Comparison of ENCODE assay signal across 18 cellular contexts in the genomic region with DNA sequence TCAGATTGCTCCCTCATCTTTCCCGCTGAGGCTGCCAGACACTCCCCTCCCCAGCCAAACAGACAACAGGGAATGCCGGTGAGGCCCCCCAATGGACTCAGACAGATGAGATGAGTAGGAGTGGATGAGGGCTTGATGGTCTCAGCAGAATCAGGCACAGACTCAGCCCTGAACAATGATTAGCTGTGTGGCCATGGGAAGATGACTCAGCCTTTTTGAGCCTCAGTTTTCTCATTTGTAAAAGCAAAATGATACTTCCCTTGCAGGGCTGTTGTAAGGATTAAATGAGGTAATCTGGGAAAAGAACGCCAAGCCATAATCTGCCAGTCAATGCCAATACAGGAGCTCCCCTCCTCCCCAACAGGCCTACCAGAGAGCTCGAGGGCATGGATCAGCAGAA. TPM values are rescaled to one million over a fixed set of nuclear protein-coding genes. Genes with fewer than 3 reads are reported as not detected.
DNase-seq lines count a peak whose midpoint lies in the region; ATAC-seq and TF ChIP-seq lines count a peak whose summit lies in the region.
"Had no signal": no experiment of that assay in that cellular context is flagged by ENCODE, and none has a peak within 500 bp of the region (broad histone marks: within the 10 kb centered on the region; RNA-seq: fewer than 3 reads in every experiment).

No MANE protein-coding gene starts in this region.

- H3K9ac ChIP-seq in trophoblast cell (ENCODE audit: low read length) = no peak overlapping the region

- no peak overlapping the region for H3K23ac ChIP-seq in trophoblast cell (ENCODE audit: low read length)

- H4K8ac ChIP-seq in trophoblast cell (ENCODE audit: low read depth, low read length) = peak overlapping the region; percentile 41

- H4K91ac ChIP-seq in trophoblast cell (ENCODE audit: low read depth, low read length) = peak overlapping the region; percentile 45

- H3K79me1 ChIP-seq in trophoblast cell (ENCODE audit: low read length) = peaks cover 43% of the 10 kb centered on the region

- H3K4me3 ChIP-seq in AG04450 (ENCODE audit: low read depth, low read length) (no peak overlapping the region), ascending aorta (no peak overlapping the region), trophoblast cell (ENCODE audit: low read depth, low read length) (no peak overlapping the region), heart right ventricle (no peak overlapping the region)
- H3K4me3 ChIP-seq: esophagus muscularis mucosa had no signal

- peaks cover 13% of the 10 kb centered on the region for H3K79me2 ChIP-seq in trophoblast cell (ENCODE audit: control insufficient read depth, insufficient read depth, low read length, poor library complexity)

- no peak overlapping the region for H2AK5ac ChIP-seq in trophoblast cell (ENCODE audit: low read length)

- H3K9me3 ChIP-seq in AG04450 (ENCODE audit: control insufficient read depth, insufficient read depth, low read length) = peaks cover 7% of the 10 kb centered on the region
- no peaks in the 10 kb centered on the region for H3K9me3 ChIP-seq in ascending aorta
- peaks cover 3% of the 10 kb centered on the region for H3K9me3 ChIP-seq in trophoblast cell (ENCODE audit: insufficient read depth, low read depth, low read length)
- peaks cover 0 to 10% (median 0%) of the 10 kb centered on the region in 11 donors for H3K9me3 ChIP-seq in heart right ventricle

- H3K18ac ChIP-seq in trophoblast cell (ENCODE audit: low read length) = peak overlapping the region; percentile 25

- peaks cover 13 to 32% of the 10 kb centered on the region in 2 donors for H3K36me3 ChIP-seq in ascending aorta
- peaks cover 18 to 25% of the 10 kb centered on the region in 2 experiments for H3K36me3 ChIP-seq in trophoblast cell (ENCODE audit: control insufficient read depth in 1 of 2, insufficient read depth in 2 of 2, low read length in 2 of 2)
- H3K36me3 ChIP-seq in heart right ventricle = peaks cover 0 to 48% (median 10%) of the 10 kb centered on the region in 9 donors

- H4K12ac ChIP-seq in trophoblast cell (ENCODE audit: low read depth, low read length) = no peak overlapping the region

- no peak for DNase-seq in AG04450 (ENCODE audit: low read depth, low spot score)
- no peak for DNase-seq in ascending aorta (ENCODE audit: low spot score in 2 of 2)
- DNase-seq in iris pigment epithelial cell (ENCODE audit: low read depth) = peak; percentile 66
- DNase-seq in trophoblast cell = no peak
- DNase-seq in NCI-H2196 treated with DMSO at 0.1 percent for 48 hours (lab: John Stamatoyannopoulos, UW; ENCODE audit: unreplicated experiment) = no peak
- DNase-seq in COLO668 (lab: John Stamatoyannopoulos, UW; ENCODE audit: unreplicated experiment) = no peak
- DNase-seq in heart right ventricle = no peak
- DNase-seq: activated CD4-positive, alpha-beta memory T cell treated with anti-CD3 and anti-CD28 coated beads, Interleukin-2, amount 10 ng/mL, durations not matched to agents 7 days and 5 days; activated T-cell treated with anti-CD3 and anti-CD28 coated beads, Interleukin-2, amount 50 U/mL, for 72 hours; left colon; MV-4-11; naive thymus-derived CD4-positive, alpha-beta T cell; NCI-H82; right cardiac atrium; stimulated activated CD4-positive, alpha-beta T cell treated with anti-CD3 and anti-CD28 coated beads, Interleukin-4, amount 100 ng/mL, for 1 hour had no signal

- ATAC-seq in GM21360 (IDR thresholded peaks at IDR 0.05; ENCODE audit: unreplicated experiment) (no peak), heart right ventricle (no peak)
- ATAC-seq: activated T-cell treated with anti-CD3 and anti-CD28 coated beads, Interleukin-2, amount 50 U/mL, for 72 hours; left colon; naive thymus-derived CD4-positive, alpha-beta T cell; right cardiac atrium had no signal

- H3K4me1 ChIP-seq in ascending aorta = peaks cover 23 to 74% of the 10 kb centered on the region in 2 donors
- peaks cover 39 to 48% of the 10 kb centered on the region in 2 experiments for H3K4me1 ChIP-seq in trophoblast cell (ENCODE audit: control insufficient read depth in 1 of 2, insufficient read depth in 2 of 2, low read length in 2 of 2)
- peaks cover 11 to 85% (median 57%) of the 10 kb centered on the region in 9 donors for H3K4me1 ChIP-seq in heart right ventricle

- TF ChIP-seq CTCF in AG04450 (IDR thresholded peaks at IDR 0.05; ENCODE audit: low read depth, low read length) = no peak
- no peak for TF ChIP-seq CTCF in ascending aorta (IDR thresholded peaks at IDR 0.05)
- no peak for TF ChIP-seq CTCF in heart right ventricle (IDR thresholded peaks at IDR 0.05)

- no CpG with 5 or more reads among the region's 4 CpGs for WGBS in trophoblast cell (ENCODE audit: extremely low coverage, insufficient coverage, insufficient read length)
- 84 to 85% methylated on average over 4 of the region's 4 CpGs for WGBS in heart right ventricle, 2 donors

- peak overlapping the region; percentile 77 for H2BK5ac ChIP-seq in trophoblast cell (ENCODE audit: low read depth, low read length, poor library complexity)

- POLR2A ChIA-PET in AG04450 (lab: Yijun Ruan, JAX) = no interaction called here

- H3K14ac ChIP-seq in trophoblast cell (ENCODE audit: low read length) = peak overlapping the region; percentile 21

- peak overlapping the region; percentile 82 for H3K4ac ChIP-seq in trophoblast cell (ENCODE audit: low read depth, low read length)

- no peak overlapping the region for H3K4me2 ChIP-seq in trophoblast cell (ENCODE audit: low read length)

- H2BK12ac ChIP-seq in trophoblast cell (ENCODE audit: low read length) = peak overlapping the region; percentile 60

- no peak overlapping the region for H2AFZ ChIP-seq in trophoblast cell (ENCODE audit: insufficient read depth, low read length, poor library complexity)

- peak overlapping the region; percentile 64 for H2BK120ac ChIP-seq in trophoblast cell (ENCODE audit: insufficient read depth, low read length, poor library complexity)

- H3K27me3 ChIP-seq in AG04450 (ENCODE audit: control insufficient read depth, insufficient read depth, low read length) (peaks cover 2% of the 10 kb centered on the region), ascending aorta (no peaks in the 10 kb centered on the region), trophoblast cell (ENCODE audit: insufficient read depth, low read length) (no peaks in the 10 kb centered on the region), heart right ventricle (no peaks in the 10 kb centered on the region)
- H3K27me3 ChIP-seq: esophagus muscularis mucosa had no signal

- CTCF ChIA-PET in AG04450 (lab: Charles Lee) = no interaction called here

- intact Hi-C loops in ascending aorta (cut with DNase I) (no loop called here), heart right ventricle (cut with DNase I) (no loop called here)

- H3K27ac ChIP-seq in AG04450 (ENCODE audit: low read depth, low read length) = peak overlapping the region; percentile 39
- H3K27ac ChIP-seq in ascending aorta = peak overlapping the region; percentile 96 to 99
- H3K27ac ChIP-seq in trophoblast cell (ENCODE audit: low read depth, low read length) = peak overlapping the region; percentile 24
- peak overlapping the region in 1 of 10 donors; percentile 30 for H3K27ac ChIP-seq in heart right ventricle
- H3K27ac ChIP-seq: RWPE1 had no signal

RNA-seq across cellular contexts. Expression of a gene that starts 12.4 kb away (rescaled TPM):
- 52.7 and 54.4 TPM in 2 replicates for polyA plus RNA-seq in AG04450 (2011; rRNA removed)
- polyA minus RNA-seq in AG04450 (2011; rRNA and poly(A)+ RNA removed) = 57.9 and 74.8 TPM in 2 replicates
- 225 TPM for total RNA-seq in ascending aorta
- polyA plus RNA-seq in trophoblast cell (2013) = 56.8 and 57.0 TPM in 2 replicates
- 10 to 100 TPM; 33.4 to 66.0 (median 46.0) TPM for total RNA-seq in heart right ventricle
- polyA plus RNA-seq in heart right ventricle = 10 to 100 TPM; 26.0 to 36.4 TPM
